ENCODE assay signal across 22 cellular contexts in genomic region chr21:17370750-17371325, GRCh38.
DNase-seq lines count a peak whose midpoint lies in the region; ATAC-seq and TF ChIP-seq lines count a peak whose summit lies in the region.
"Had no signal": no experiment of that assay in that cellular context is flagged by ENCODE, and none has a peak within 500 bp of the region (broad histone marks: within the 10 kb centered on the region; RNA-seq: fewer than 3 reads in every experiment).

No MANE protein-coding gene starts in this region.

- H3K4me3 ChIP-seq in SK-N-SH (ENCODE audit: low read depth in 2 of 2, low read length in 1 of 2) (no peak overlapping the region), hepatocyte (no peak overlapping the region)
- H3K4me3 ChIP-seq: ascending aorta, coronary artery, HAP-1, mucosa of descending colon, stomach had no signal

- H3K27ac ChIP-seq in SK-N-SH (ENCODE audit: low read depth in 2 of 2, low read length in 1 of 2) (peak overlapping the region in 1 of 2 experiments; percentile 84; a peak in 1 of 4 replicates), hepatocyte (peak overlapping the region; percentile 29)
- H3K27ac ChIP-seq: ascending aorta, coronary artery, RWPE1 had no signal

- H3K4me1 Mint-ChIP-seq in type B pancreatic cell (ENCODE audit: unreplicated experiment), result peaks cover 11% of the 10 kb centered on the region
- H3K4me1 Mint-ChIP-seq: CD4-positive, alpha-beta memory T cell had no signal

- H3K9ac ChIP-seq in SK-N-SH, result peak overlapping the region; percentile 24; the same call in 1 of the 2 replicates

- H3K27me3 Mint-ChIP-seq in type B pancreatic cell, result no peaks in the 10 kb centered on the region

- no peaks in the 10 kb centered on the region for H3F3A ChIP-seq in SK-N-SH (replicated peaks; ENCODE audit: insufficient read depth)

- TF ChIP-seq CTCF in SK-N-SH (IDR thresholded peaks at IDR 0.05) (no peak), hepatocyte (IDR thresholded peaks at IDR 0.05; ENCODE audit: poor library complexity) (no peak), type B pancreatic cell (conservative IDR thresholded peaks at IDR 0.05) (no peak)

- H3K36me3 ChIP-seq in SK-N-SH (replicated peaks in 1 of 2; ENCODE audit: control insufficient read depth in 1 of 2, insufficient read depth in 2 of 2, low read length in 1 of 2), result no peaks in the 10 kb centered on the region
- H3K36me3 ChIP-seq in hepatocyte (replicated peaks; ENCODE audit: insufficient read depth, low read depth), result no peaks in the 10 kb centered on the region
- H3K36me3 ChIP-seq: ascending aorta, HAP-1, stomach had no signal

- no peak overlapping the region for H2AFZ ChIP-seq in SK-N-SH (ENCODE audit: low read depth)
- no peak overlapping the region for H2AFZ ChIP-seq in hepatocyte

- no peaks in the 10 kb centered on the region for H3K9me3 ChIP-seq in SK-N-SH
- H3K9me3 ChIP-seq in hepatocyte (ENCODE audit: low read depth), result no peaks in the 10 kb centered on the region
- H3K9me3 ChIP-seq: ascending aorta, HAP-1, mucosa of descending colon, stomach had no signal

- H3K27me3 ChIP-seq in SK-N-SH (ENCODE audit: insufficient read depth) (no peaks in the 10 kb centered on the region), hepatocyte (no peaks in the 10 kb centered on the region)
- H3K27me3 ChIP-seq: ascending aorta, stomach had no signal

- POLR2A ChIA-PET in SK-N-SH (lab: Yijun Ruan, JAX), result no interaction called here

- H3K27ac Mint-ChIP-seq in type B pancreatic cell, result peak overlapping the region; percentile 91
- H3K27ac Mint-ChIP-seq: CD4-positive, alpha-beta memory T cell had no signal

- H3K79me2 ChIP-seq in SK-N-SH (ENCODE audit: insufficient read depth) (no peaks in the 10 kb centered on the region), hepatocyte (no peaks in the 10 kb centered on the region)

- no peaks in the 10 kb centered on the region; a peak in 1 of 4 replicates for H3K4me1 ChIP-seq in SK-N-SH (ENCODE audit: control insufficient read depth in 1 of 2, insufficient read depth in 2 of 2, low read depth in 1 of 2, low read length in 1 of 2)
- H3K4me1 ChIP-seq in hepatocyte (ENCODE audit: insufficient read depth), result no peaks in the 10 kb centered on the region
- H3K4me1 ChIP-seq: ascending aorta, HAP-1, stomach had no signal

- CTCF ChIA-PET in SK-N-SH (lab: Yijun Ruan, JAX), result interaction anchor here (0.9 kb wide), 1 partner anchor 16 kb away, joined by 3 read pairs; no protein-coding TSS in a partner anchor

- no peaks in the 10 kb centered on the region for H4K20me1 ChIP-seq in SK-N-SH (ENCODE audit: insufficient read depth)
- no peaks in the 10 kb centered on the region for H4K20me1 ChIP-seq in hepatocyte (ENCODE audit: insufficient read depth, poor library complexity, severe bottlenecking)

- no peak for TF ChIP-seq RAD21 in SK-N-SH (IDR thresholded peaks at IDR 0.05; ENCODE audit: low read length)

- DNase-seq in SK-N-SH (no peak), SK-MEL-5 (ENCODE audit: low read depth, low spot score) (peak; percentile 3), hepatocyte (ENCODE audit: low spot score) (no peak), type B pancreatic cell (ENCODE audit: extremely low spot score, unreplicated experiment) (no peak)
- no peak for DNase-seq in activated naive CD4-positive, alpha-beta T cell treated with anti-CD3 and anti-CD28 coated beads, Interleukin-2, amount 50 U/mL, for 16 hours
- DNase-seq: ACHN; activated CD4-positive, alpha-beta T cell treated with anti-CD3 and anti-CD28 coated beads for 4 hours; activated gamma-delta T cell treated with Interleukin-2 at 50 U/mL for 16 hours; CD4-positive, alpha-beta memory T cell; NCI-H2029; NCI-H774; T-helper 2 cell had no signal

- H3K4me3 Mint-ChIP-seq in type B pancreatic cell, result peak overlapping the region; percentile 73
- H3K4me3 Mint-ChIP-seq: CD4-positive, alpha-beta memory T cell had no signal

- H3K9me2 ChIP-seq in SK-N-SH (no peaks in the 10 kb centered on the region), hepatocyte (replicated peaks; ENCODE audit: insufficient read depth) (no peaks in the 10 kb centered on the region)

- in situ Hi-C loops in SK-MEL-5 (cut with HindIII; ENCODE audit: low pct_unique_long_range_greater_than_20kb, low sequenced_read_pairs), result no loop called here

- WGBS in SK-N-SH (ENCODE audit: low lambda C conversion rate), result 43% methylated on average over 5 of the region's 5 CpGs
- WGBS in hepatocyte (ENCODE audit: low lambda C conversion rate, missing lambda C conversion rate), result 31% methylated on average over 5 of the region's 5 CpGs

- H3K36me3 Mint-ChIP-seq in type B pancreatic cell, result no peaks in the 10 kb centered on the region
- H3K36me3 Mint-ChIP-seq: CD4-positive, alpha-beta memory T cell had no signal

- no peak overlapping the region for H3K4me2 ChIP-seq in SK-N-SH
- H3K4me2 ChIP-seq in hepatocyte, result peak overlapping the region; percentile 5

- TF ChIP-seq EP300 in SK-N-SH (IDR thresholded peaks at IDR 0.05; ENCODE audit: borderline replicate concordance in 1 of 2, low read depth in 1 of 2, low read length in 1 of 2), result no peak

- ATAC-seq in SK-N-SH treated with all-trans-retinoic acid at 6 μM for 48 hours (no peak), HG02623 (IDR thresholded peaks at IDR 0.05; ENCODE audit: unreplicated experiment) (no peak), HG02678 (IDR thresholded peaks at IDR 0.05; ENCODE audit: unreplicated experiment) (no peak)
- ATAC-seq: right cardiac atrium had no signal

- peaks cover 3% of the 10 kb centered on the region for H3K9me3 Mint-ChIP-seq in type B pancreatic cell

TF ChIP-seq in SK-N-SH, 30 proteins besides CTCF, POLR2A, EP300 and RAD21 (continues in another document):
- TF ChIP-seq GABPA (IDR thresholded peaks at IDR 0.05; ENCODE audit: low read depth) (no peak), PBX3 (IDR thresholded peaks at IDR 0.05) (no peak), NFIC (IDR thresholded peaks at IDR 0.05; ENCODE audit: borderline replicate concordance) (no peak), FOSL2 (IDR thresholded peaks at IDR 0.05; ENCODE audit: borderline replicate concordance, low read depth) (no peak), MEF2A (IDR thresholded peaks at IDR 0.05; ENCODE audit: borderline replicate concordance, low read depth) (no peak), NRF1 (IDR thresholded peaks at IDR 0.05; ENCODE audit: low read depth, low read length) (no peak), FOXJ3 (CRISPR knock-in tag; IDR thresholded peaks at IDR 0.05) (no peak), YY1 (IDR thresholded peaks at IDR 0.05; ENCODE audit: low read depth) (no peak), TAF1 (IDR thresholded peaks at IDR 0.05; ENCODE audit: borderline replicate concordance, low read depth, low read length) (no peak), SIN3A (IDR thresholded peaks at IDR 0.05; ENCODE audit: borderline replicate concordance, low read depth, low read length) (no peak)

TF ChIP-seq in SK-N-SH treated with all-trans-retinoic acid at 6 μM for 48 hours, 23 proteins besides CTCF, POLR2A, EP300 and RAD21 (continues in another document):
- TF ChIP-seq, protein P1, sequence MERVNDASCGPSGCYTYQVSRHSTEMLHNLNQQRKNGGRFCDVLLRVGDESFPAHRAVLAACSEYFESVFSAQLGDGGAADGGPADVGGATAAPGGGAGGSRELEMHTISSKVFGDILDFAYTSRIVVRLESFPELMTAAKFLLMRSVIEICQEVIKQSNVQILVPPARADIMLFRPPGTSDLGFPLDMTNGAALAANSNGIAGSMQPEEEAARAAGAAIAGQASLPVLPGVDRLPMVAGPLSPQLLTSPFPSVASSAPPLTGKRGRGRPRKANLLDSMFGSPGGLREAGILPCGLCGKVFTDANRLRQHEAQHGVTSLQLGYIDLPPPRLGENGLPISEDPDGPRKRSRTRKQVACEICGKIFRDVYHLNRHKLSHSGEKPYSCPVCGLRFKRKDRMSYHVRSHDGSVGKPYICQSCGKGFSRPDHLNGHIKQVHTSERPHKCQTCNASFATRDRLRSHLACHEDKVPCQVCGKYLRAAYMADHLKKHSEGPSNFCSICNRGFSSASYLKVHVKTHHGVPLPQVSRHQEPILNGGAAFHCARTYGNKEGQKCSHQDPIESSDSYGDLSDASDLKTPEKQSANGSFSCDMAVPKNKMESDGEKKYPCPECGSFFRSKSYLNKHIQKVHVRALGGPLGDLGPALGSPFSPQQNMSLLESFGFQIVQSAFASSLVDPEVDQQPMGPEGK (CRISPR knock-in tag; IDR thresholded peaks at IDR 0.05; ENCODE audit: borderline replicate concordance), result no peak
- no peak for TF ChIP-seq CSRNP3 (CRISPR knock-in tag; IDR thresholded peaks at IDR 0.05)
- no peak for TF ChIP-seq PPARA (CRISPR knock-in tag; IDR thresholded peaks at IDR 0.05; ENCODE audit: borderline replicate concordance)
- no peak for TF ChIP-seq RARB (CRISPR knock-in tag; IDR thresholded peaks at IDR 0.05)
- TF ChIP-seq TCF4 (CRISPR knock-in tag; IDR thresholded peaks at IDR 0.05; ENCODE audit: borderline replicate concordance), result no peak
